10 cellular contexts compared by ENCODE assay signal in genomic region chr2:72992734-72993102, GRCh38.
"Had no signal": no experiment of that assay in that cellular context is flagged by ENCODE, and none has a peak within 500 bp of the region (broad histone marks: within the 10 kb centered on the region; RNA-seq: fewer than 3 reads in every experiment).

No MANE protein-coding gene starts in this region.

- H3K9me3 ChIP-seq: esophagus muscularis mucosa, left lung, pancreas, SJSA1, tibial artery had no signal

- H3K27ac Mint-ChIP-seq: activated CD4-positive, alpha-beta T cell treated with anti-CD3 and anti-CD28 coated beads for 36 hours; activated naive CD8-positive, alpha-beta T cell; nephron; stimulated activated effector memory CD8-positive, alpha-beta T cell treated with anti-CD3 and anti-CD28 coated beads, Interleukin-12 subunit alpha, Interleukin-12 subunit beta, amount 100 ng/mL, for 72 hours had no signal

- H3K36me3 ChIP-seq: pancreas, SJSA1 had no signal

- H3K27ac ChIP-seq: esophagus muscularis mucosa, left lung, pancreas, SJSA1, skin epidermis, tibial artery had no signal

- FAIRE-seq: pancreas had no signal

- H3K9me3 Mint-ChIP-seq: nephron; stimulated activated effector memory CD8-positive, alpha-beta T cell treated with anti-CD3 and anti-CD28 coated beads, Interleukin-12 subunit alpha, Interleukin-12 subunit beta, amount 100 ng/mL, for 72 hours had no signal

- DNase-seq: left lung had no signal

- H3K4me3 ChIP-seq: esophagus muscularis mucosa, left lung, pancreas, SJSA1, skin epidermis, tibial artery had no signal

- H3K4me1 ChIP-seq: left lung, pancreas, SJSA1 had no signal

- H3K4me1 Mint-ChIP-seq: activated CD4-positive, alpha-beta T cell treated with anti-CD3 and anti-CD28 coated beads for 36 hours; stimulated activated effector memory CD8-positive, alpha-beta T cell treated with anti-CD3 and anti-CD28 coated beads, Interleukin-12 subunit alpha, Interleukin-12 subunit beta, amount 100 ng/mL, for 72 hours had no signal

- H3K27me3 Mint-ChIP-seq: activated CD4-positive, alpha-beta T cell treated with anti-CD3 and anti-CD28 coated beads for 36 hours; activated naive CD8-positive, alpha-beta T cell had no signal

- H3K36me3 Mint-ChIP-seq: stimulated activated effector memory CD8-positive, alpha-beta T cell treated with anti-CD3 and anti-CD28 coated beads, Interleukin-12 subunit alpha, Interleukin-12 subunit beta, amount 100 ng/mL, for 72 hours had no signal

- H3K4me3 Mint-ChIP-seq: activated CD4-positive, alpha-beta T cell treated with anti-CD3 and anti-CD28 coated beads for 36 hours; activated naive CD8-positive, alpha-beta T cell; nephron; stimulated activated effector memory CD8-positive, alpha-beta T cell treated with anti-CD3 and anti-CD28 coated beads, Interleukin-12 subunit alpha, Interleukin-12 subunit beta, amount 100 ng/mL, for 72 hours had no signal

- H3K27me3 ChIP-seq: esophagus muscularis mucosa, left lung, pancreas, SJSA1, tibial artery had no signal
